In genomic region chr3:30714104-30714503, GRCh38 we compare ENCODE assay signal across 8 cellular contexts.
"Had no signal": no experiment of that assay in that cellular context is flagged by ENCODE, and none has a peak within 500 bp of the region (broad histone marks: within the 10 kb centered on the region; RNA-seq: fewer than 3 reads in every experiment).

No MANE protein-coding gene starts in this region.

- ATAC-seq: HCT116, K562 had no signal

- DNase-seq: GM23248, GOT3, H7, KG1 had no signal

- H3K9ac ChIP-seq: GM23248 had no signal

- H2AFZ ChIP-seq: GM23248 had no signal

- FAIRE-seq: HTR-8/SVneo, K562 had no signal

- H3K27ac ChIP-seq: GM23248 had no signal

- H3K9me3 ChIP-seq: HAP-1 had no signal

- H3K36me3 ChIP-seq: HAP-1 had no signal

- H3K4me3 ChIP-seq: GM23248, HAP-1, K562 had no signal
